ENCODE assay signal across 13 cellular contexts in the genomic region with DNA sequence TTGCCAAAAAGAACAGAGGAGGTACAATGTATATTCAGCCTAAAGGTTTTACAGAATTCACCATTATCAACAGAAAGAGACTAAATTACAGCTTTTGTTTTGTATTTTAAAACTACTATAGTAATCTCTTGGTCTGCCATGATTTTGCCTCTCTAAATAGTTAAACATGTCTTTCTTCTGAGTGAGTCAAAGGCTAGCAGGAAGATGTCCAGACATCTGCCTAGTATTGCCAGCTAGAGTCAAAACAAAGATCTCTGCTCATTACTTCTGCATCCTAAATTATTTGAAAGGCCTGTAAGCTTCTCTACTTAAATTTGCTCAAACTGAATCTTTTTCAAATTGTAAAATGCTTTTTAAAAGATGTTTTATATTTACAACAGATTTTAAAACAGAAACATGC. TPM values are rescaled to one million over a fixed set of nuclear protein-coding genes. Genes with fewer than 3 reads are reported as not detected.
A peak's percentile ranks its signal among the peaks of the same experiment; 100 is the strongest.
DNase-seq lines count a peak whose midpoint lies in the region; ATAC-seq and TF ChIP-seq lines count a peak whose summit lies in the region.
"Had no signal": no experiment of that assay in that cellular context is flagged by ENCODE, and none has a peak within 500 bp of the region (broad histone marks: within the 10 kb centered on the region; RNA-seq: fewer than 3 reads in every experiment).

No MANE protein-coding gene starts in this region.

- no peaks in the 10 kb centered on the region for H3K27me3 ChIP-seq in CD4-positive, CD25-positive, alpha-beta regulatory T cell (ENCODE audit: control insufficient read depth, insufficient read depth, low read length)
- H3K27me3 ChIP-seq in hepatocyte: no peaks in the 10 kb centered on the region
- H3K27me3 ChIP-seq: heart right ventricle, left lung, testis had no signal

- H4K20me1 ChIP-seq in hepatocyte (ENCODE audit: insufficient read depth, poor library complexity, severe bottlenecking): peaks cover 13% of the 10 kb centered on the region

- no peaks in the 10 kb centered on the region for H3K9me3 ChIP-seq in CD4-positive, CD25-positive, alpha-beta regulatory T cell (ENCODE audit: control insufficient read depth in 2 of 2, low read length in 2 of 2)
- H3K9me3 ChIP-seq in hepatocyte (ENCODE audit: low read depth): no peaks in the 10 kb centered on the region
- H3K9me3 ChIP-seq: heart right ventricle, left lung, testis had no signal

- DNase-seq in CD4-positive, CD25-positive, alpha-beta regulatory T cell: no peak
- peak; percentile 18 for DNase-seq in HFFc6
- DNase-seq in hepatocyte (ENCODE audit: low spot score): no peak
- DNase-seq in progenitor cell of endocrine pancreas (ENCODE audit: low spot score, unreplicated experiment): no peak
- no peak for DNase-seq in GM19238 (ENCODE audit: insufficient read length, low spot score)
- DNase-seq in NCI-H510A treated with DMSO at 0.1 percent for 48 hours (lab: John Stamatoyannopoulos, UW): no peak
- DNase-seq: effector CD4-positive, alpha-beta T cell; heart right ventricle; left lung; NCI-H1092 treated with DMSO at 0.1 percent for 48 hours; testis had no signal

- H3K27ac Mint-ChIP-seq in CD4-positive, CD25-positive, alpha-beta regulatory T cell: peak overlapping the region; percentile 77 to 92 (median 83)
- peak overlapping the region; percentile 69 for H3K27ac Mint-ChIP-seq in HFFc6
- H3K27ac Mint-ChIP-seq in brain: peak overlapping the region in 3 of 5 experiments; percentile 47 to 74 (median 49)
- H3K27ac Mint-ChIP-seq in progenitor cell of endocrine pancreas: no peak overlapping the region

- H3K4me3 ChIP-seq in CD4-positive, CD25-positive, alpha-beta regulatory T cell (ENCODE audit: low read depth, low read length): peak overlapping the region; percentile 40
- no peak overlapping the region for H3K4me3 ChIP-seq in hepatocyte
- H3K4me3 ChIP-seq: heart right ventricle, left lung, testis had no signal

- ATAC-seq in CD4-positive, CD25-positive, alpha-beta regulatory T cell (ENCODE audit: low read depth in 2 of 2): no peak
- no peak for ATAC-seq in GM19397 (IDR thresholded peaks at IDR 0.05; ENCODE audit: unreplicated experiment)
- ATAC-seq: heart right ventricle, left lung had no signal

- H3K4me1 Mint-ChIP-seq in CD4-positive, CD25-positive, alpha-beta regulatory T cell: peaks cover 48 to 97% (median 79%) of the 10 kb centered on the region in 4 donors
- H3K4me1 Mint-ChIP-seq in HFFc6 (ENCODE audit: low read depth): peaks cover 54% of the 10 kb centered on the region
- peaks cover 55% of the 10 kb centered on the region for H3K4me1 Mint-ChIP-seq in brain
- peaks cover 31% of the 10 kb centered on the region for H3K4me1 Mint-ChIP-seq in progenitor cell of endocrine pancreas (ENCODE audit: low read depth)

- peak overlapping the region in 2 of 4 donors; percentile 28 to 40 for H3K4me3 Mint-ChIP-seq in CD4-positive, CD25-positive, alpha-beta regulatory T cell
- H3K4me3 Mint-ChIP-seq in HFFc6 (no peak overlapping the region), brain (peak overlapping the region in 1 of 5 experiments; percentile 15), progenitor cell of endocrine pancreas (ENCODE audit: low read depth) (no peak overlapping the region)

- H3K4me2 ChIP-seq in hepatocyte: no peak overlapping the region

- H3K36me3 ChIP-seq in CD4-positive, CD25-positive, alpha-beta regulatory T cell (ENCODE audit: control insufficient read depth, insufficient read depth, low read length): peaks cover 27% of the 10 kb centered on the region
- no peaks in the 10 kb centered on the region for H3K36me3 ChIP-seq in hepatocyte (replicated peaks; ENCODE audit: insufficient read depth, low read depth)

- H3K36me3 Mint-ChIP-seq in CD4-positive, CD25-positive, alpha-beta regulatory T cell: peaks cover 42% of the 10 kb centered on the region
- H3K36me3 Mint-ChIP-seq in HFFc6 (ENCODE audit: low read depth) (peaks cover 28% of the 10 kb centered on the region), brain (peaks cover 92% of the 10 kb centered on the region), progenitor cell of endocrine pancreas (ENCODE audit: insufficient read depth) (peaks cover 24% of the 10 kb centered on the region)

- no peaks in the 10 kb centered on the region for H3K9me3 Mint-ChIP-seq in CD4-positive, CD25-positive, alpha-beta regulatory T cell
- no peaks in the 10 kb centered on the region for H3K9me3 Mint-ChIP-seq in HFFc6
- no peaks in the 10 kb centered on the region for H3K9me3 Mint-ChIP-seq in brain
- H3K9me3 Mint-ChIP-seq in progenitor cell of endocrine pancreas (ENCODE audit: low read depth): no peaks in the 10 kb centered on the region

- peak overlapping the region; percentile 53 for H3K27ac ChIP-seq in CD4-positive, CD25-positive, alpha-beta regulatory T cell (ENCODE audit: insufficient read depth, low read length, poor library complexity, severe bottlenecking)
- H3K27ac ChIP-seq in hepatocyte: peak overlapping the region; percentile 49
- H3K27ac ChIP-seq: left lung, testis had no signal

- no peak overlapping the region for H2AFZ ChIP-seq in hepatocyte

- peaks cover 63% of the 10 kb centered on the region for H3K79me2 ChIP-seq in hepatocyte

- TF ChIP-seq CTCF in HFFc6 (IDR thresholded peaks at IDR 0.05) (no peak), brain (conservative IDR thresholded peaks at IDR 0.05) (no peak), hepatocyte (IDR thresholded peaks at IDR 0.05; ENCODE audit: poor library complexity) (no peak), progenitor cell of endocrine pancreas (IDR thresholded peaks at IDR 0.05; ENCODE audit: unreplicated experiment) (no peak)

- H3K4me1 ChIP-seq in CD4-positive, CD25-positive, alpha-beta regulatory T cell (ENCODE audit: control insufficient read depth, insufficient read depth, low read length, poor library complexity, severe bottlenecking): peaks cover 72% of the 10 kb centered on the region
- H3K4me1 ChIP-seq in hepatocyte (ENCODE audit: insufficient read depth): peaks cover 13% of the 10 kb centered on the region
- H3K4me1 ChIP-seq: testis had no signal

- H3K9me2 ChIP-seq in hepatocyte (replicated peaks; ENCODE audit: insufficient read depth): no peaks in the 10 kb centered on the region

- no peaks in the 10 kb centered on the region for H3K27me3 Mint-ChIP-seq in CD4-positive, CD25-positive, alpha-beta regulatory T cell
- no peaks in the 10 kb centered on the region for H3K27me3 Mint-ChIP-seq in HFFc6 (ENCODE audit: insufficient read depth)
- no peaks in the 10 kb centered on the region for H3K27me3 Mint-ChIP-seq in brain
- H3K27me3 Mint-ChIP-seq in progenitor cell of endocrine pancreas: no peaks in the 10 kb centered on the region

RNA-seq across cellular contexts. Expression of a gene that starts 8.8 kb away (rescaled TPM):
- total RNA-seq in CD4-positive, CD25-positive, alpha-beta regulatory T cell: 30.2 TPM
- 10 to 100 TPM; 69.7 to 81.8 (median 71.8) TPM for polyA plus RNA-seq in CD4-positive, CD25-positive, alpha-beta regulatory T cell
- total RNA-seq in HFFc6 (2021; fragmentation: NEBNext Ultra II Directional; extraction: Animal tissue kit (Norgen Biotek cat#: 25700)): 10 to 100 TPM; 17.3 to 25.9 (median 21.7) TPM
- polyA plus RNA-seq in brain (ENCODE audit: insufficient read depth, low read depth, low replicate concordance): 20.2 TPM
- 29.1 and 32.7 TPM in 2 replicates for total RNA-seq in hepatocyte
- 22.3 and 23.0 TPM in 2 replicates for polyA plus RNA-seq in hepatocyte
- total RNA-seq in progenitor cell of endocrine pancreas: 29.5 and 30.5 TPM in 2 replicates

RNA-seq across cellular contexts. Expression of a gene that starts 32.2 kb away (rescaled TPM):
- 57.3 TPM for total RNA-seq in CD4-positive, CD25-positive, alpha-beta regulatory T cell
- polyA plus RNA-seq in CD4-positive, CD25-positive, alpha-beta regulatory T cell: 10 to 100 TPM; 18.5 to 24.2 (median 20.5) TPM
- 1 to 10 TPM; 4.6 to 5.7 (median 5.0) TPM for total RNA-seq in HFFc6 (2021; fragmentation: NEBNext Ultra II Directional; extraction: Animal tissue kit (Norgen Biotek cat#: 25700))
- polyA plus RNA-seq in brain (ENCODE audit: insufficient read depth, low read depth, low replicate concordance): 4.1 TPM
- 9.9 and 13.5 TPM in 2 replicates for total RNA-seq in hepatocyte
- 9.6 and 11.1 TPM in 2 replicates for polyA plus RNA-seq in hepatocyte
- total RNA-seq in progenitor cell of endocrine pancreas: 24.7 and 25.1 TPM in 2 replicates
